Comparison of ENCODE assay signal across 11 cellular contexts in genomic region chr6:72683797-72684196, GRCh38.
DNase-seq lines count a peak whose midpoint lies in the region; ATAC-seq and TF ChIP-seq lines count a peak whose summit lies in the region.
"Had no signal": no experiment of that assay in that cellular context is flagged by ENCODE, and none has a peak within 500 bp of the region (broad histone marks: within the 10 kb centered on the region; RNA-seq: fewer than 3 reads in every experiment).

No MANE protein-coding gene starts in this region.

- TF ChIP-seq CTCF in endothelial cell (IDR thresholded peaks at IDR 0.05; ENCODE audit: unreplicated experiment) = no peak

- no peaks in the 10 kb centered on the region for H3K9me3 Mint-ChIP-seq in activated CD4-positive, alpha-beta T cell treated with anti-CD3 and anti-CD28 coated beads, Interleukin-2, amount 10 ng/mL, durations not matched to agents 24 days and 14 days
- no peaks in the 10 kb centered on the region for H3K9me3 Mint-ChIP-seq in stimulated activated effector memory CD8-positive, alpha-beta T cell treated with anti-CD3 and anti-CD28 coated beads, Interleukin-12 subunit alpha, Interleukin-12 subunit beta, amount 100 ng/mL, for 72 hours
- H3K9me3 Mint-ChIP-seq in endothelial cell (ENCODE audit: unreplicated experiment) = no peaks in the 10 kb centered on the region
- H3K9me3 Mint-ChIP-seq in effector memory CD8-positive, alpha-beta T cell = no peaks in the 10 kb centered on the region

- H3K4me3 Mint-ChIP-seq in activated CD4-positive, alpha-beta T cell treated with anti-CD3 and anti-CD28 coated beads, Interleukin-2, amount 10 ng/mL, durations not matched to agents 24 days and 14 days = no peak overlapping the region
- no peak overlapping the region for H3K4me3 Mint-ChIP-seq in stimulated activated effector memory CD8-positive, alpha-beta T cell treated with anti-CD3 and anti-CD28 coated beads, Interleukin-12 subunit alpha, Interleukin-12 subunit beta, amount 100 ng/mL, for 72 hours
- no peak overlapping the region for H3K4me3 Mint-ChIP-seq in endothelial cell (ENCODE audit: unreplicated experiment)
- no peak overlapping the region for H3K4me3 Mint-ChIP-seq in effector memory CD8-positive, alpha-beta T cell

- ATAC-seq in GM21576 (IDR thresholded peaks at IDR 0.05; ENCODE audit: unreplicated experiment) (peak; percentile 83), HG03103 (IDR thresholded peaks at IDR 0.05; ENCODE audit: low read depth, unreplicated experiment) (peak; percentile 88)
- peak; percentile 31 for ATAC-seq in stimulated activated effector memory CD8-positive, alpha-beta T cell treated with anti-CD3 and anti-CD28 coated beads, Interleukin-12 subunit alpha, Interleukin-12 subunit beta, amount 100 ng/mL, for 72 hours
- ATAC-seq in effector memory CD8-positive, alpha-beta T cell (replicated peaks) = no peak

- no peak for DNase-seq in activated CD4-positive, alpha-beta T cell treated with anti-CD3 and anti-CD28 coated beads, Interleukin-2, amount 10 ng/mL, durations not matched to agents 24 days and 14 days
- DNase-seq in activated CD4-positive, alpha-beta T cell treated with anti-CD3 and anti-CD28 coated beads, Interleukin-2, amount 50 U/mL, for 1 hour = no peak
- no peak for DNase-seq in stimulated activated effector memory CD8-positive, alpha-beta T cell treated with anti-CD3 and anti-CD28 coated beads, Interleukin-12 subunit alpha, Interleukin-12 subunit beta, amount 100 ng/mL, for 72 hours (ENCODE audit: low spot score in 2 of 2)
- DNase-seq in endothelial cell (ENCODE audit: low spot score) (no peak), substantia nigra (lab: John Stamatoyannopoulos, UW) (no peak)
- no peak for DNase-seq in effector memory CD8-positive, alpha-beta T cell
- DNase-seq: DMS79 treated with DMSO at 0.1 percent for 48 hours had no signal

- H3K27me3 Mint-ChIP-seq in activated CD4-positive, alpha-beta T cell treated with anti-CD3 and anti-CD28 coated beads, Interleukin-2, amount 10 ng/mL, durations not matched to agents 24 days and 14 days = no peaks in the 10 kb centered on the region
- no peaks in the 10 kb centered on the region for H3K27me3 Mint-ChIP-seq in endothelial cell (ENCODE audit: unreplicated experiment)
- no peaks in the 10 kb centered on the region for H3K27me3 Mint-ChIP-seq in effector memory CD8-positive, alpha-beta T cell

- H3K4me1 Mint-ChIP-seq in activated CD4-positive, alpha-beta T cell treated with anti-CD3 and anti-CD28 coated beads, Interleukin-2, amount 10 ng/mL, durations not matched to agents 24 days and 14 days = peaks cover 7% of the 10 kb centered on the region
- no peaks in the 10 kb centered on the region for H3K4me1 Mint-ChIP-seq in stimulated activated effector memory CD8-positive, alpha-beta T cell treated with anti-CD3 and anti-CD28 coated beads, Interleukin-12 subunit alpha, Interleukin-12 subunit beta, amount 100 ng/mL, for 72 hours
- no peaks in the 10 kb centered on the region for H3K4me1 Mint-ChIP-seq in endothelial cell (ENCODE audit: unreplicated experiment)
- H3K4me1 Mint-ChIP-seq in effector memory CD8-positive, alpha-beta T cell (ENCODE audit: low read depth in 2 of 2) = no peaks in the 10 kb centered on the region

- H3K27ac ChIP-seq in substantia nigra (ENCODE audit: low read depth, low read length, poor library complexity, severe bottlenecking) = no peak overlapping the region
- H3K27ac ChIP-seq: 22Rv1, cardiac muscle cell had no signal

- H3K36me3 Mint-ChIP-seq in activated CD4-positive, alpha-beta T cell treated with anti-CD3 and anti-CD28 coated beads, Interleukin-2, amount 10 ng/mL, durations not matched to agents 24 days and 14 days (ENCODE audit: low read depth) = peaks cover 8% of the 10 kb centered on the region
- H3K36me3 Mint-ChIP-seq in stimulated activated effector memory CD8-positive, alpha-beta T cell treated with anti-CD3 and anti-CD28 coated beads, Interleukin-12 subunit alpha, Interleukin-12 subunit beta, amount 100 ng/mL, for 72 hours = no peaks in the 10 kb centered on the region
- no peaks in the 10 kb centered on the region for H3K36me3 Mint-ChIP-seq in endothelial cell (ENCODE audit: low read depth, unreplicated experiment)
- H3K36me3 Mint-ChIP-seq in effector memory CD8-positive, alpha-beta T cell (ENCODE audit: insufficient read depth) = no peaks in the 10 kb centered on the region

- intact Hi-C loops in activated CD4-positive, alpha-beta T cell treated with anti-CD3 and anti-CD28 coated beads, Interleukin-2, amount 10 ng/mL, durations not matched to agents 24 days and 14 days (cut with micrococcal nuclease) = loop anchor here (2.0 kb wide), 1 partner anchor 61 kb away; the partner anchor contains the start of gene KCNQ5

- H3K27ac Mint-ChIP-seq in activated CD4-positive, alpha-beta T cell treated with anti-CD3 and anti-CD28 coated beads, Interleukin-2, amount 10 ng/mL, durations not matched to agents 24 days and 14 days = peak overlapping the region; percentile 20
- H3K27ac Mint-ChIP-seq in stimulated activated effector memory CD8-positive, alpha-beta T cell treated with anti-CD3 and anti-CD28 coated beads, Interleukin-12 subunit alpha, Interleukin-12 subunit beta, amount 100 ng/mL, for 72 hours = no peak overlapping the region
- no peak overlapping the region for H3K27ac Mint-ChIP-seq in endothelial cell (ENCODE audit: unreplicated experiment)
- no peak overlapping the region for H3K27ac Mint-ChIP-seq in effector memory CD8-positive, alpha-beta T cell
